8 cellular contexts compared by ENCODE assay signal in genomic region chr1:111989531-111990025, GRCh38. TPM values are rescaled to one million over a fixed set of nuclear protein-coding genes. Genes with fewer than 3 reads are reported as not detected.
DNase-seq lines count a peak whose midpoint lies in the region; ATAC-seq and TF ChIP-seq lines count a peak whose summit lies in the region.

TSS of gene KCND3 (minus strand) at chr1:111989668.

- intact Hi-C loops in thyroid gland (cut with DNase I): no loop called here

- CTCF ChIA-PET in RWPE1 (lab: Yijun Ruan, JAX): interaction anchor here (0.7 kb wide), 1 partner anchor 167 kb away, joined by 3 read pairs; no protein-coding TSS in a partner anchor

- H3K4me3 ChIP-seq in mesodermal cell (ENCODE audit: extremely low read depth, insufficient read depth, low read length, poor library complexity, severe bottlenecking) (peak within 1 kb of the TSS; percentile 38), thyroid gland (replicated peaks in 1 of 3) (peak within 1 kb of the TSS; percentile 16 to 51 (median 24))

- 0 to 1% methylated on average over 47 to 52 of the region's 83 CpGs for WGBS in mesodermal cell (ENCODE audit: insufficient coverage in 2 of 2), 2 experiments
- WGBS in thyroid gland, 2 donors: no CpG with 5 or more reads among the region's 83 CpGs

- no peak within 1 kb of the TSS for H3K27ac Mint-ChIP-seq in endothelial cell (ENCODE audit: unreplicated experiment)

- no peaks in the 10 kb centered on the region for H3K27me3 ChIP-seq in thyroid gland

- H3K27me3 Mint-ChIP-seq in endothelial cell (ENCODE audit: unreplicated experiment): peaks cover 22% of the 10 kb centered on the region

- peak within 1 kb of the TSS; percentile 86 for H3K4me3 Mint-ChIP-seq in endothelial cell (ENCODE audit: unreplicated experiment)

- peaks cover 12% of the 10 kb centered on the region for H3K4me1 Mint-ChIP-seq in endothelial cell (ENCODE audit: unreplicated experiment)

- peak; percentile 68 for DNase-seq in NCI-H2227 (lab: John Stamatoyannopoulos, UW; ENCODE audit: unreplicated experiment)
- DNase-seq in NCI-H2227 treated with DMSO at 0.1 percent for 48 hours (lab: John Stamatoyannopoulos, UW): no peak
- peak; percentile 14 for DNase-seq in RWPE1 (ENCODE audit: low spot score)
- DNase-seq in endothelial cell (ENCODE audit: low spot score): peak; percentile 22
- peak; percentile 41 to 47 for DNase-seq in thyroid gland

- H3K9me3 Mint-ChIP-seq in endothelial cell (ENCODE audit: unreplicated experiment): no peaks in the 10 kb centered on the region

- H3K9me3 ChIP-seq in mesodermal cell (ENCODE audit: control insufficient read depth, low read length) (no peaks in the 10 kb centered on the region), thyroid gland (no peaks in the 10 kb centered on the region)

- ATAC-seq in GM18519 (IDR thresholded peaks at IDR 0.05; ENCODE audit: low FRiP score, unreplicated experiment): no peak
- ATAC-seq in GM21423 (IDR thresholded peaks at IDR 0.05; ENCODE audit: unreplicated experiment): no peak

- H3K27ac ChIP-seq in RWPE1: no peak within 1 kb of the TSS
- no peak within 1 kb of the TSS for H3K27ac ChIP-seq in mesodermal cell (ENCODE audit: low read depth, low read length, severe bottlenecking)
- H3K27ac ChIP-seq in thyroid gland: peak within 1 kb of the TSS in 2 of 3 donors; percentile 7 to 36

- no peak for TF ChIP-seq POLR2A in thyroid gland (IDR thresholded peaks at IDR 0.05)

- TF ChIP-seq CTCF in RWPE1 (conservative IDR thresholded peaks at IDR 0.05; ENCODE audit: low read depth) (no peak), endothelial cell (IDR thresholded peaks at IDR 0.05; ENCODE audit: unreplicated experiment) (no peak), thyroid gland (IDR thresholded peaks at IDR 0.05) (no peak)

- H3K36me3 ChIP-seq in mesodermal cell (ENCODE audit: control insufficient read depth, insufficient read depth, low read length) (no peaks in the 10 kb centered on the region), thyroid gland (no peaks in the 10 kb centered on the region)

- H3K36me3 Mint-ChIP-seq in endothelial cell (ENCODE audit: low read depth, unreplicated experiment): no peaks in the 10 kb centered on the region

- POLR2A ChIA-PET in RWPE1 (lab: Yijun Ruan, JAX; ENCODE audit: low non-redundant PET): interaction anchor here (0.6 kb wide), 1 partner anchor 152 kb away, joined by 4 read pairs; no protein-coding TSS in a partner anchor

- H3K4me1 ChIP-seq in mesodermal cell (ENCODE audit: control insufficient read depth, insufficient read depth, low read length, poor library complexity, severe bottlenecking): peaks cover 9% of the 10 kb centered on the region
- peaks cover 19 to 28% of the 10 kb centered on the region in 2 donors for H3K4me1 ChIP-seq in thyroid gland

RNA-seq across cellular contexts. Expression of gene KCND3, which starts in this region (rescaled TPM):
- total RNA-seq in endothelial cell (ENCODE audit: unreplicated experiment) (0.15 TPM), thyroid gland (1 to 10 TPM; 1.8 to 5.3 (median 4.2) TPM)
- polyA plus RNA-seq in mesodermal cell (2013, experiment 1 of 2): 1.5 TPM
- polyA plus RNA-seq in mesodermal cell (2013, experiment 2 of 2): 1.7 TPM

Comparison
In these comparisons a context has a peak if more than half of its experiments do, and no peak if none do; other contexts are left out.
1. Peak in DNase-seq in endothelial cell; RNA of the gene not detected or under 1 TPM.
2. H3K27ac ChIP-seq: peak in thyroid gland (2 of 3); none in RWPE1 (single experiment) and mesodermal cell (single experiment).